In genomic region chr18:73261923-73262322, GRCh38 we compare ENCODE assay signal across 30 cellular contexts.
"Had no signal": no experiment of that assay in that cellular context is flagged by ENCODE, and none has a peak within 500 bp of the region (broad histone marks: within the 10 kb centered on the region; RNA-seq: fewer than 3 reads in every experiment).

No MANE protein-coding gene starts in this region.

- H3K27me3 Mint-ChIP-seq: T-cell had no signal

- H3K27ac Mint-ChIP-seq: T-cell had no signal

- H3K9me3 ChIP-seq: MG63, SJCRH30 had no signal

- H3K36me3 Mint-ChIP-seq: T-cell had no signal

- H3K4me1 ChIP-seq: SJCRH30 had no signal

- H3K36me3 ChIP-seq: MG63, SJCRH30 had no signal

- H3K4me3 ChIP-seq: MG63, SJCRH30, SK-N-MC had no signal

- DNase-seq: Kasumi-1, MG63, NCI-H1048, NCI-H1092 treated with DMSO at 0.1 percent for 48 hours, NCI-H1105 treated with DMSO at 0.1 percent for 48 hours, NCI-H1417, NCI-H1436, NCI-H146, NCI-H1694, NCI-H187, NCI-H1930, NCI-H2029 treated with DMSO at 0.1 percent for 48 hours, NCI-H2081 treated with DMSO at 0.1 percent for 48 hours, NCI-H2107, NCI-H2171, NCI-H226, NCI-H446 treated with DMSO at 0.1 percent for 48 hours, NCI-H524, NCI-H526, NCI-H748 treated with DMSO at 0.1 percent for 48 hours, NCI-H82, PC-3, SIG-M5, SJCRH30, T-cell had no signal

- H3K4me3 Mint-ChIP-seq: T-cell had no signal

- ATAC-seq: Panc1, PC-3, Right ventricle myocardium inferior, SK-N-SH treated with all-trans-retinoic acid at 6 μM for 48 hours, T-cell had no signal

- H3K4me1 Mint-ChIP-seq: T-cell had no signal

- H3K27ac ChIP-seq: RWPE1, SJCRH30, SK-N-MC had no signal

- H3K27me3 ChIP-seq: MG63, SJCRH30 had no signal
